In the genomic region with DNA sequence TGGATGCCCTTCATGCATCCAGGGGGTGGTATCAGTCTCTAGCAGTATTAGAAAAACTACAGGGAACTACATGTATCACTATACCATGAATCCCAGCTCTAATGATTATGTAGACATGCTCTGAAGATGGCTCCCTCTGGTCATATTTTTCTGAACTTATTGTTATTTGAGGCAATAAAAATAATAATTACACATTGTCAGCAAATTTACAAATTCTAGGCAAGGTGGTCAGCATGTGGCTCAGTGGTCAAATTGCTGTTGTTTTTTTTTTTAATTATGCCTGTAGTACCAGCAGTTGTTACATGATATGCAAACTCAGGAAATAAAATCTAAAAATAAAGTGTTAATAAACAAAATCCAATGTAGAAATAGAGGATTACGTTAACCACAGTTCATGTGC, we compare ENCODE assay signal across 36 cellular contexts. TPM values are rescaled to one million over a fixed set of nuclear protein-coding genes. Genes with fewer than 3 reads are reported as not detected.
"Had no signal": no experiment of that assay in that cellular context is flagged by ENCODE, and none has a peak within 500 bp of the region (broad histone marks: within the 10 kb centered on the region; RNA-seq: fewer than 3 reads in every experiment).

No MANE protein-coding gene starts in this region.

- H3K36me3 Mint-ChIP-seq: activated CD4-positive, alpha-beta memory T cell treated with anti-CD3 and anti-CD28 coated beads for 36 hours; activated naive CD8-positive, alpha-beta T cell treated with anti-CD3 and anti-CD28 coated beads for 36 hours had no signal

- H3K4me3 ChIP-seq: adrenal gland, body of pancreas, breast epithelium had no signal

- H3K36me3 ChIP-seq: adrenal gland, brain microvascular endothelial cell, breast epithelium had no signal

- H3K4me1 ChIP-seq: body of pancreas, breast epithelium had no signal

- H3K27ac ChIP-seq: adrenal gland, body of pancreas, brain microvascular endothelial cell, breast epithelium, VCaP had no signal

- H3K27me3 Mint-ChIP-seq: activated B cell treated with CpG ODN at 0.5 μM for 24 hours; activated CD4-positive, alpha-beta T cell treated with anti-CD3 and anti-CD28 coated beads, Interleukin-2, amount 10 ng/mL, durations not matched to agents 24 days and 14 days; activated CD8-positive, alpha-beta T cell treated with anti-CD3 and anti-CD28 coated beads for 36 hours; activated T-helper 17 cell treated with anti-CD3 and anti-CD28 coated beads, Interleukin-2, amount 50 U/mL, for 72 hours had no signal

- H3K27ac Mint-ChIP-seq: activated B cell treated with CpG ODN at 0.5 μM for 24 hours; activated CD4-positive, alpha-beta memory T cell treated with anti-CD3 and anti-CD28 coated beads for 36 hours; activated CD4-positive, alpha-beta T cell treated with anti-CD3 and anti-CD28 coated beads, Interleukin-2, amount 10 ng/mL, durations not matched to agents 24 days and 14 days; activated CD8-positive, alpha-beta T cell treated with anti-CD3 and anti-CD28 coated beads for 36 hours; activated naive CD4-positive, alpha-beta T cell treated with anti-CD3 and anti-CD28 coated beads for 36 hours; activated naive CD4-positive, alpha-beta T cell treated with anti-CD3 and anti-CD28 coated beads, Interleukin-2, amount 50 U/mL, for 72 hours; activated naive CD8-positive, alpha-beta T cell treated with anti-CD3 and anti-CD28 coated beads for 36 hours; activated T-cell treated with anti-CD3 and anti-CD28 coated beads, Interleukin-2, amount 50 U/mL, for 72 hours; activated T-helper 1 cell treated with anti-CD3 and anti-CD28 coated beads, Interleukin-12 subunit alpha, Interleukin-12 subunit beta, Interleukin-2, Interleukin-4 antibody, amounts not matched to agents 30 ng/mL and 10 ng/mL and 1 ng/mL, durations not matched to agents 14 hours and 24 hours and 36 hours; activated T-helper 17 cell treated with anti-CD3 and anti-CD28 coated beads, Interleukin-2, amount 50 U/mL, for 72 hours; T-helper 2 cell treated with Interferon-gamma antibody and Interleukin-4, amounts not matched to agents 5 μg/mL and 100 μg/mL, for 36 hours had no signal

- H3K9me3 Mint-ChIP-seq: activated B cell treated with CpG ODN at 0.5 μM for 24 hours; activated CD4-positive, alpha-beta memory T cell treated with anti-CD3 and anti-CD28 coated beads for 36 hours; activated CD4-positive, alpha-beta T cell treated with anti-CD3 and anti-CD28 coated beads, Interleukin-2, amount 10 ng/mL, durations not matched to agents 24 days and 14 days; activated CD8-positive, alpha-beta T cell treated with anti-CD3 and anti-CD28 coated beads for 36 hours; activated naive CD4-positive, alpha-beta T cell treated with anti-CD3 and anti-CD28 coated beads for 36 hours; activated naive CD8-positive, alpha-beta T cell treated with anti-CD3 and anti-CD28 coated beads for 36 hours; activated T-helper 1 cell treated with anti-CD3 and anti-CD28 coated beads, Interleukin-12 subunit alpha, Interleukin-12 subunit beta, Interleukin-2, Interleukin-4 antibody, amounts not matched to agents 30 ng/mL and 10 ng/mL and 1 ng/mL, durations not matched to agents 14 hours and 24 hours and 36 hours; activated T-helper 17 cell treated with anti-CD3 and anti-CD28 coated beads, Interleukin-2, amount 50 U/mL, for 72 hours; T-helper 2 cell treated with Interferon-gamma antibody and Interleukin-4, amounts not matched to agents 5 μg/mL and 100 μg/mL, for 36 hours had no signal

- H3K4me3 Mint-ChIP-seq: activated B cell treated with CpG ODN at 0.5 μM for 24 hours; activated CD4-positive, alpha-beta memory T cell treated with anti-CD3 and anti-CD28 coated beads for 36 hours; activated CD4-positive, alpha-beta T cell treated with anti-CD3 and anti-CD28 coated beads, Interleukin-2, amount 10 ng/mL, durations not matched to agents 24 days and 14 days; activated CD8-positive, alpha-beta T cell treated with anti-CD3 and anti-CD28 coated beads for 36 hours; activated naive CD4-positive, alpha-beta T cell treated with anti-CD3 and anti-CD28 coated beads for 36 hours; activated naive CD8-positive, alpha-beta T cell treated with anti-CD3 and anti-CD28 coated beads for 36 hours; activated T-cell treated with anti-CD3 and anti-CD28 coated beads, Interleukin-2, amount 50 U/mL, for 4 hours; activated T-cell treated with anti-CD3 and anti-CD28 coated beads, Interleukin-2, amount 50 U/mL, for 72 hours; activated T-helper 1 cell treated with anti-CD3 and anti-CD28 coated beads, Interleukin-12 subunit alpha, Interleukin-12 subunit beta, Interleukin-2, Interleukin-4 antibody, amounts not matched to agents 30 ng/mL and 10 ng/mL and 1 ng/mL, durations not matched to agents 14 hours and 24 hours and 36 hours; activated T-helper 17 cell treated with anti-CD3 and anti-CD28 coated beads, Interleukin-2, amount 50 U/mL, for 72 hours; T-helper 2 cell treated with Interferon-gamma antibody and Interleukin-4, amounts not matched to agents 5 μg/mL and 100 μg/mL, for 36 hours had no signal

- ATAC-seq: activated CD8-positive, alpha-beta T cell treated with anti-CD3 and anti-CD28 coated beads for 36 hours; activated naive CD4-positive, alpha-beta T cell treated with anti-CD3 and anti-CD28 coated beads, Interleukin-2, amount 50 U/mL, for 72 hours; activated T-cell treated with anti-CD3 and anti-CD28 coated beads, Interleukin-2, amount 50 U/mL, for 4 hours; activated T-cell treated with anti-CD3 and anti-CD28 coated beads, Interleukin-2, amount 50 U/mL, for 72 hours; activated T-helper 17 cell treated with anti-CD3 and anti-CD28 coated beads, Interleukin-2, amount 50 U/mL, for 72 hours; body of pancreas had no signal

- H3K9me3 ChIP-seq: adrenal gland, body of pancreas, breast epithelium had no signal

- FAIRE-seq: astrocyte, TTC549 had no signal

- DNase-seq: activated B cell treated with CpG ODN at 0.5 μM for 24 hours; activated CD4-positive, alpha-beta memory T cell treated with anti-CD3 and anti-CD28 coated beads for 36 hours; activated CD4-positive, alpha-beta T cell treated with anti-CD3 and anti-CD28 coated beads for 4 hours; activated CD4-positive, alpha-beta T cell treated with anti-CD3 and anti-CD28 coated beads, Interleukin-2, amount 10 ng/mL, durations not matched to agents 24 days and 14 days; activated CD4-positive, alpha-beta T cell treated with anti-CD3 and anti-CD28 coated beads, Interleukin-2, amount 50 U/mL, for 1 hour; activated CD4-positive, alpha-beta T cell treated with anti-CD3 and anti-CD28 coated beads, Interleukin-2, amount 50 U/mL, for 4 hours; activated CD4-positive, CD25-positive, alpha-beta regulatory T cell treated with anti-CD3 and anti-CD28 coated beads, Interleukin-2, amount 50 U/mL, for 72 hours; activated CD8-positive, alpha-beta memory T cell treated with anti-CD3 and anti-CD28 coated beads, Interleukin-2, amount 50 U/mL, for 4 hours; activated CD8-positive, alpha-beta T cell treated with anti-CD3 and anti-CD28 coated beads for 36 hours; activated effector memory CD4-positive, alpha-beta T cell treated with anti-CD3 and anti-CD28 coated beads, Interleukin-2, amount 50 U/mL, for 16 hours; activated gamma-delta T cell treated with Interleukin-2 at 50 U/mL for 16 hours; activated naive CD4-positive, alpha-beta T cell; activated naive CD4-positive, alpha-beta T cell treated with anti-CD3 and anti-CD28 coated beads for 36 hours; activated naive CD4-positive, alpha-beta T cell treated with anti-CD3 and anti-CD28 coated beads, Interleukin-2, amount 50 U/mL, for 16 hours; activated naive CD8-positive, alpha-beta T cell treated with anti-CD3 and anti-CD28 coated beads for 36 hours; activated T-cell treated with anti-CD3 and anti-CD28 coated beads for 4 hours; activated T-cell treated with anti-CD3 and anti-CD28 coated beads, Interleukin-2, amount 50 U/mL, for 1 hour; activated T-cell treated with anti-CD3 and anti-CD28 coated beads, Interleukin-2, amount 50 U/mL, for 4 hours; activated T-cell treated with anti-CD3 and anti-CD28 coated beads, Interleukin-2, amount 50 U/mL, for 72 hours; adrenal gland; amniotic stem cell; aorta; body of pancreas; brain microvascular endothelial cell; central memory CD4-positive, alpha-beta T cell; T-helper 2 cell; T-helper 9 cell had no signal

- H3K27me3 ChIP-seq: adrenal gland, body of pancreas, brain microvascular endothelial cell, breast epithelium had no signal

- H3K4me1 Mint-ChIP-seq: activated CD4-positive, alpha-beta T cell treated with anti-CD3 and anti-CD28 coated beads, Interleukin-2, amount 10 ng/mL, durations not matched to agents 24 days and 14 days; activated naive CD8-positive, alpha-beta T cell treated with anti-CD3 and anti-CD28 coated beads for 36 hours; activated T-helper 17 cell treated with anti-CD3 and anti-CD28 coated beads, Interleukin-2, amount 50 U/mL, for 72 hours had no signal

RNA-seq across cellular contexts. Expression of gene ASTN1, which starts 22.5 kb away (rescaled TPM):
- total RNA-seq: activated B cell treated with CpG ODN at 0.5 μM for 24 hours; activated CD4-positive, alpha-beta memory T cell treated with anti-CD3 and anti-CD28 coated beads for 36 hours; activated CD4-positive, alpha-beta T cell treated with anti-CD3 and anti-CD28 coated beads, Interleukin-2, amount 10 ng/mL, durations not matched to agents 24 days and 14 days; activated CD8-positive, alpha-beta memory T cell treated with anti-CD3 and anti-CD28 coated beads for 36 hours; activated CD8-positive, alpha-beta T cell treated with anti-CD3 and anti-CD28 coated beads for 36 hours; activated naive CD4-positive, alpha-beta T cell treated with anti-CD3 and anti-CD28 coated beads for 36 hours; activated naive CD4-positive, alpha-beta T cell treated with anti-CD3 and anti-CD28 coated beads, Interleukin-2, amount 50 U/mL, for 72 hours; activated naive CD8-positive, alpha-beta T cell treated with anti-CD3 and anti-CD28 coated beads for 36 hours; activated T-cell treated with anti-CD3 and anti-CD28 coated beads, Interleukin-2, amount 50 U/mL, for 4 hours; activated T-cell treated with anti-CD3 and anti-CD28 coated beads, Interleukin-2, amount 50 U/mL, for 72 hours; activated T-helper 1 cell treated with anti-CD3 and anti-CD28 coated beads, Interleukin-12 subunit alpha, Interleukin-12 subunit beta, Interleukin-2, Interleukin-4 antibody, amounts not matched to agents 30 ng/mL and 10 ng/mL and 1 ng/mL, durations not matched to agents 14 hours and 24 hours and 36 hours; activated T-helper 17 cell treated with anti-CD3 and anti-CD28 coated beads, Interleukin-2, amount 50 U/mL, for 72 hours had no signal
- polyA plus RNA-seq: aorta had no signal

RNA-seq across cellular contexts. Expression of gene BRINP2, which starts 28.7 kb away (rescaled TPM):
- total RNA-seq: activated B cell treated with CpG ODN at 0.5 μM for 24 hours; activated CD4-positive, alpha-beta memory T cell treated with anti-CD3 and anti-CD28 coated beads for 36 hours; activated CD4-positive, alpha-beta T cell treated with anti-CD3 and anti-CD28 coated beads, Interleukin-2, amount 10 ng/mL, durations not matched to agents 24 days and 14 days; activated CD8-positive, alpha-beta memory T cell treated with anti-CD3 and anti-CD28 coated beads for 36 hours; activated CD8-positive, alpha-beta T cell treated with anti-CD3 and anti-CD28 coated beads for 36 hours; activated naive CD4-positive, alpha-beta T cell treated with anti-CD3 and anti-CD28 coated beads for 36 hours; activated naive CD4-positive, alpha-beta T cell treated with anti-CD3 and anti-CD28 coated beads, Interleukin-2, amount 50 U/mL, for 72 hours; activated naive CD8-positive, alpha-beta T cell treated with anti-CD3 and anti-CD28 coated beads for 36 hours; activated T-cell treated with anti-CD3 and anti-CD28 coated beads, Interleukin-2, amount 50 U/mL, for 4 hours; activated T-cell treated with anti-CD3 and anti-CD28 coated beads, Interleukin-2, amount 50 U/mL, for 72 hours; activated T-helper 17 cell treated with anti-CD3 and anti-CD28 coated beads, Interleukin-2, amount 50 U/mL, for 72 hours; aorta; astrocyte; body of pancreas had no signal
- polyA plus RNA-seq: aorta had no signal
